In genomic region chr3:157130881-157131251, GRCh38 we compare ENCODE assay signal across 10 cellular contexts. TPM values are rescaled to one million over a fixed set of nuclear protein-coding genes. Genes with fewer than 3 reads are reported as not detected.
DNase-seq lines count a peak whose midpoint lies in the region; ATAC-seq and TF ChIP-seq lines count a peak whose summit lies in the region.
"Had no signal": no experiment of that assay in that cellular context is flagged by ENCODE, and none has a peak within 500 bp of the region (broad histone marks: within the 10 kb centered on the region; RNA-seq: fewer than 3 reads in every experiment).

No MANE protein-coding gene starts in this region.

- peak overlapping the region; percentile 79 for H3K27ac ChIP-seq in mesenchymal stem cell (ENCODE audit: low read length, poor library complexity, severe bottlenecking)

- intact Hi-C loops in mucosa of descending colon (cut with DNase I, micrococcal nuclease): loop anchor here (5.0 to 10.0 kb wide), 4 partner anchors 44 to 456 kb away; partner anchors contain the start of genes LEKR1 (in 1 of the 2) and TIPARP (in 1 of the 2)

- H3K27me3 ChIP-seq in mesenchymal stem cell (ENCODE audit: control insufficient read depth in 1 of 2, insufficient read depth in 1 of 2, low read length in 2 of 2): no peaks in the 10 kb centered on the region
- H3K27me3 ChIP-seq: MG63 had no signal

- peaks cover 3% of the 10 kb centered on the region for H3K79me1 ChIP-seq in mesenchymal stem cell (replicated peaks; ENCODE audit: low read length, poor library complexity, severe bottlenecking)

- no peaks in the 10 kb centered on the region for H3K27me3 Mint-ChIP-seq in activated naive CD4-positive, alpha-beta T cell treated with anti-CD3 and anti-CD28 coated beads, Interleukin-2, amount 50 U/mL, for 24 hours
- H3K27me3 Mint-ChIP-seq in activated naive CD8-positive, alpha-beta T cell treated with anti-CD3 and anti-CD28 coated beads, Interleukin-2, amount 50 U/mL, for 24 hours: no peaks in the 10 kb centered on the region
- no peaks in the 10 kb centered on the region for H3K27me3 Mint-ChIP-seq in type B pancreatic cell

- no peaks in the 10 kb centered on the region for H3K36me3 Mint-ChIP-seq in activated naive CD4-positive, alpha-beta T cell treated with anti-CD3 and anti-CD28 coated beads, Interleukin-2, amount 50 U/mL, for 24 hours
- H3K36me3 Mint-ChIP-seq in activated naive CD8-positive, alpha-beta T cell treated with anti-CD3 and anti-CD28 coated beads, Interleukin-2, amount 50 U/mL, for 24 hours (ENCODE audit: low read depth): peaks cover 2% of the 10 kb centered on the region
- no peaks in the 10 kb centered on the region for H3K36me3 Mint-ChIP-seq in type B pancreatic cell

- H3K14ac ChIP-seq in mesenchymal stem cell (ENCODE audit: low read length in 2 of 2): no peak overlapping the region

- peak overlapping the region; percentile 48 for H2BK5ac ChIP-seq in mesenchymal stem cell (ENCODE audit: low read depth, low read length, poor library complexity, severe bottlenecking)

- TF ChIP-seq CTCF in type B pancreatic cell (conservative IDR thresholded peaks at IDR 0.05): no peak
- no peak for TF ChIP-seq CTCF in mucosa of descending colon (IDR thresholded peaks at IDR 0.05)

- no peaks in the 10 kb centered on the region for H3K9me3 ChIP-seq in mesenchymal stem cell (ENCODE audit: control insufficient read depth, low read length)
- no peaks in the 10 kb centered on the region for H3K9me3 ChIP-seq in mucosa of descending colon
- H3K9me3 ChIP-seq: MG63 had no signal

- no peak for DNase-seq in activated naive CD4-positive, alpha-beta T cell (lab: John Stamatoyannopoulos, UW)
- DNase-seq in activated naive CD8-positive, alpha-beta T cell treated with anti-CD3 and anti-CD28 coated beads, Interleukin-2, amount 50 U/mL, for 24 hours: no peak
- DNase-seq in mesenchymal stem cell: no peak
- no peak for DNase-seq in type B pancreatic cell (ENCODE audit: extremely low spot score, unreplicated experiment)
- DNase-seq in mucosa of descending colon: no peak
- DNase-seq in epidermal melanocyte (ENCODE audit: insufficient read length, low spot score): no peak

- H3K4me1 ChIP-seq in mesenchymal stem cell (ENCODE audit: control insufficient read depth, insufficient read depth, low read depth, low read length) (peaks cover 49% of the 10 kb centered on the region), mucosa of descending colon (ENCODE audit: low read depth) (peaks cover 52% of the 10 kb centered on the region)

- H3K36me3 ChIP-seq in mesenchymal stem cell (ENCODE audit: control insufficient read depth in 1 of 2, insufficient read depth in 2 of 2, low read depth in 1 of 2, low read length in 2 of 2): no peaks in the 10 kb centered on the region
- no peaks in the 10 kb centered on the region for H3K36me3 ChIP-seq in mucosa of descending colon (ENCODE audit: low read depth)
- H3K36me3 ChIP-seq: MG63 had no signal

- H3K4me3 Mint-ChIP-seq in activated naive CD4-positive, alpha-beta T cell treated with anti-CD3 and anti-CD28 coated beads, Interleukin-2, amount 50 U/mL, for 24 hours: peak overlapping the region; percentile 65
- H3K4me3 Mint-ChIP-seq in activated naive CD8-positive, alpha-beta T cell treated with anti-CD3 and anti-CD28 coated beads, Interleukin-2, amount 50 U/mL, for 24 hours: peak overlapping the region; percentile 14
- H3K4me3 Mint-ChIP-seq in type B pancreatic cell: no peak overlapping the region

- no peak overlapping the region for H2BK120ac ChIP-seq in mesenchymal stem cell (ENCODE audit: low read depth, low read length)

- H3K27ac Mint-ChIP-seq in activated naive CD4-positive, alpha-beta T cell treated with anti-CD3 and anti-CD28 coated beads, Interleukin-2, amount 50 U/mL, for 24 hours: peak overlapping the region; percentile 88
- H3K27ac Mint-ChIP-seq in activated naive CD8-positive, alpha-beta T cell treated with anti-CD3 and anti-CD28 coated beads, Interleukin-2, amount 50 U/mL, for 24 hours: peak overlapping the region; percentile 94
- peak overlapping the region; percentile 92 for H3K27ac Mint-ChIP-seq in type B pancreatic cell

- H3K4me2 ChIP-seq in mesenchymal stem cell (ENCODE audit: low read length, poor library complexity, severe bottlenecking): no peak overlapping the region

- H3K18ac ChIP-seq in mesenchymal stem cell (ENCODE audit: low read depth in 1 of 2, low read length in 2 of 2): peak overlapping the region; percentile 55 to 70

- no peak overlapping the region for H3K23ac ChIP-seq in mesenchymal stem cell (ENCODE audit: low read length in 2 of 2)

- WGBS in mesenchymal stem cell: 28% methylated on average over 9 of the region's 10 CpGs

- H3K4me3 ChIP-seq in mesenchymal stem cell (ENCODE audit: insufficient read depth in 1 of 2, low read depth in 1 of 2, low read length in 2 of 2) (no peak overlapping the region), mucosa of descending colon (no peak overlapping the region)
- H3K4me3 ChIP-seq: MG63 had no signal

- no peak overlapping the region for H2AFZ ChIP-seq in mesenchymal stem cell (ENCODE audit: low read depth, low read length)

- H4K91ac ChIP-seq in mesenchymal stem cell (ENCODE audit: low read length): peak overlapping the region; percentile 64

- peak overlapping the region; percentile 79 for H4K8ac ChIP-seq in mesenchymal stem cell (ENCODE audit: low read length)

- H3K4ac ChIP-seq in mesenchymal stem cell (ENCODE audit: low read depth in 1 of 2, low read length in 2 of 2): peak overlapping the region; percentile 40 to 71

- H3K4me1 Mint-ChIP-seq in activated naive CD4-positive, alpha-beta T cell treated with anti-CD3 and anti-CD28 coated beads, Interleukin-2, amount 50 U/mL, for 24 hours: peaks cover 53% of the 10 kb centered on the region
- peaks cover 88% of the 10 kb centered on the region for H3K4me1 Mint-ChIP-seq in activated naive CD8-positive, alpha-beta T cell treated with anti-CD3 and anti-CD28 coated beads, Interleukin-2, amount 50 U/mL, for 24 hours
- H3K4me1 Mint-ChIP-seq in type B pancreatic cell (ENCODE audit: unreplicated experiment): peaks cover 44% of the 10 kb centered on the region

- no peak for ATAC-seq in activated naive CD8-positive, alpha-beta T cell treated with anti-CD3 and anti-CD28 coated beads, Interleukin-2, amount 50 U/mL, for 24 hours
- ATAC-seq in HG02852 (IDR thresholded peaks at IDR 0.05; ENCODE audit: unreplicated experiment): no peak
- ATAC-seq in mucosa of descending colon: no peak
- ATAC-seq: SK-N-SH treated with all-trans-retinoic acid at 6 μM for 48 hours had no signal

- H2BK15ac ChIP-seq in mesenchymal stem cell (ENCODE audit: low read depth, poor library complexity, severe bottlenecking): no peak overlapping the region

- H3K9me3 Mint-ChIP-seq in activated naive CD4-positive, alpha-beta T cell treated with anti-CD3 and anti-CD28 coated beads, Interleukin-2, amount 50 U/mL, for 24 hours: no peaks in the 10 kb centered on the region
- no peaks in the 10 kb centered on the region for H3K9me3 Mint-ChIP-seq in activated naive CD8-positive, alpha-beta T cell treated with anti-CD3 and anti-CD28 coated beads, Interleukin-2, amount 50 U/mL, for 24 hours
- no peaks in the 10 kb centered on the region for H3K9me3 Mint-ChIP-seq in type B pancreatic cell

- H2AK5ac ChIP-seq in mesenchymal stem cell (ENCODE audit: low read length, severe bottlenecking): peak overlapping the region; percentile 59

- H3K9ac ChIP-seq in mesenchymal stem cell (ENCODE audit: low read length): peak overlapping the region; percentile 56

- peak overlapping the region in 1 of 2 experiments; percentile 88 for H2BK12ac ChIP-seq in mesenchymal stem cell (ENCODE audit: low read length in 2 of 2)

RNA-seq across cellular contexts. Expression of gene CCNL1, which starts 29.1 kb away (rescaled TPM):
- 87.8 TPM for polyA plus RNA-seq in mesenchymal stem cell (2013, experiment 1 of 2)
- polyA plus RNA-seq in mesenchymal stem cell (2013, experiment 2 of 2): 78.4 TPM
- total RNA-seq in type B pancreatic cell (ENCODE audit: low replicate concordance): 145 and 233 TPM in 2 replicates
- total RNA-seq in mucosa of descending colon: 100 to 1,000 TPM; 127 to 146 (median 133) TPM
